1 cellular context compared by ENCODE assay signal in genomic region chr14:95486875-95487668, GRCh38.
TF ChIP-seq lines count a peak whose summit lies in the region.

No MANE protein-coding gene starts in this region.

TF ChIP-seq in GM23338, 12 proteins besides CTCF, POLR2A, EP300 and RAD21 (continued from another document):
- no peak for TF ChIP-seq ZNF462 (CRISPR knock-in tag; IDR thresholded peaks at IDR 0.05)
- TF ChIP-seq ETS1 (IDR thresholded peaks at IDR 0.05), result no peak
- TF ChIP-seq EZH2 (IDR thresholded peaks at IDR 0.05; ENCODE audit: low read depth, unreplicated experiment), result no peak
- no peak for TF ChIP-seq JUNB (IDR thresholded peaks at IDR 0.05; ENCODE audit: unreplicated experiment)
- TF ChIP-seq STAT1 (IDR thresholded peaks at IDR 0.05; ENCODE audit: unreplicated experiment), result no peak
